ENCODE assay signal across 4 cellular contexts in the genomic region with DNA sequence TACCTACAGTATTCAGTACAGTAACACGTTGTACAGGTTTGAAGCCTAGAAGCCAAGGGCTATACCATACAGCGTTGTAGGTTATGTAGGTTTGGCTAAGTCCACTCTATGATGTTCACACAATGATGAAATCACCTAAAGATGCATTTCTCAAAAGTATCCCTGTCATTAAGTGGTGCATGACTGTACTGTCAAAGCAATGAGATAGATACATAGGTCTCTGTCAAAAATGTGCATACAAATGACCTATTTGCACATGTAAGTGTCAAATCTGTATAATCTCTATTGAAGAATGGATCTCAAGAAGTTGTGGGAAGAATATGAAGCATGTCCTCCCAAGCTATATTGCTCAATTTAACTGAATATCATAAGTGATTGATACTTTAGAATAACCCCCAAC. TPM values are rescaled to one million over a fixed set of nuclear protein-coding genes. Genes with fewer than 3 reads are reported as not detected.
"Had no signal": no experiment of that assay in that cellular context is flagged by ENCODE, and none has a peak within 500 bp of the region (broad histone marks: within the 10 kb centered on the region; RNA-seq: fewer than 3 reads in every experiment).

No MANE protein-coding gene starts in this region.

- ATAC-seq: GM12878 had no signal

- DNase-seq: GDM1, GF-D8 had no signal

- H3K4me3 ChIP-seq: GM12878 had no signal

RNA-seq across cellular contexts. Expression of a gene that starts 11.9 kb away (rescaled TPM):
- total RNA-seq: G401, GM12878 had no signal
- polyA plus RNA-seq: GM12878 had no signal
